Comparison of ENCODE assay signal across 23 cellular contexts in the genomic region with DNA sequence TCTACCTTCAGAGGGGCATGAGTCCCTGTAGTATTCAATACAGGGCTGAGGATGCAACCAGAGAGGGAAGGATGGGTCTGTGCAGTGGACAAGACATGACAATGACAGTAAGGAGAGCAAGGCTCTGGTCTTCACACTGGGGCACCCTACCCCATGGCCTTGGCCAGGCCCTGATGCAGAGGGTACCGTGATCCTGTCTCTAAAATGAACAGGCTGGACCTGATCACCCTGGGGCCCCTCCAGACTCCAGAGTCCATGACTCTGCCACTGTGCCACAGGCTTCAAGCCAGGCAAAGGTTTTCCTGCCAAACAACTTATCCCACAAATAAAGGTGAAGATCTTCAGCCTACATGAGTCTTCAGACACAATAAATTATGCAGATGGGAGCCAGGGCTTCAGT. TPM values are rescaled to one million over a fixed set of nuclear protein-coding genes. Genes with fewer than 3 reads are reported as not detected.
DNase-seq lines count a peak whose midpoint lies in the region; ATAC-seq and TF ChIP-seq lines count a peak whose summit lies in the region.
"Had no signal": no experiment of that assay in that cellular context is flagged by ENCODE, and none has a peak within 500 bp of the region (broad histone marks: within the 10 kb centered on the region; RNA-seq: fewer than 3 reads in every experiment).

No MANE protein-coding gene starts in this region.

- no peaks in the 10 kb centered on the region for H3K79me2 ChIP-seq in MM.1S (ENCODE audit: low read length)

- no peaks in the 10 kb centered on the region for H3K9me3 Mint-ChIP-seq in activated CD8-positive, alpha-beta memory T cell treated with anti-CD3 and anti-CD28 coated beads, Interleukin-2, amount 10 ng/mL, durations not matched to agents 7 days and 5 days (ENCODE audit: low read depth)
- H3K9me3 Mint-ChIP-seq: CD4-positive, alpha-beta T cell; CD8-positive, alpha-beta memory T cell; HFFc6 had no signal

- H2AFZ ChIP-seq in MM.1S (ENCODE audit: low read length), result no peak overlapping the region

- peak overlapping the region; percentile 26 to 93 (median 92) for H3K27ac ChIP-seq in right lobe of liver
- no peak overlapping the region for H3K27ac ChIP-seq in MM.1S (ENCODE audit: low read length)
- H3K27ac ChIP-seq: 22Rv1; BLaER1 treated with 17β-estradiol and CSF1 and Interleukin-3, amounts not matched to agents 10 nM and 100 nM had no signal

- no peaks in the 10 kb centered on the region for H4K20me1 ChIP-seq in MM.1S (ENCODE audit: insufficient read depth, low read length)
- H4K20me1 ChIP-seq: BLaER1 treated with 17β-estradiol and CSF1 and Interleukin-3, amounts not matched to agents 10 nM and 100 nM had no signal

- no CpG with 5 or more reads among the region's 1 CpG for WGBS in right lobe of liver (ENCODE audit: insufficient coverage, low coverage, low lambda C conversion rate, missing lambda C conversion rate)

- H3K27ac Mint-ChIP-seq in activated CD8-positive, alpha-beta memory T cell treated with anti-CD3 and anti-CD28 coated beads, Interleukin-2, amount 10 ng/mL, durations not matched to agents 7 days and 5 days, result no peak overlapping the region
- H3K27ac Mint-ChIP-seq: CD14-positive monocyte; CD4-positive, alpha-beta T cell; CD8-positive, alpha-beta memory T cell; HFFc6 had no signal

- peak overlapping the region in 2 of 3 donors; percentile 57 to 87 for H3K4me3 ChIP-seq in right lobe of liver
- no peak overlapping the region for H3K4me3 ChIP-seq in MM.1S (ENCODE audit: low read length)
- H3K4me3 ChIP-seq: BLaER1 treated with 17β-estradiol and CSF1 and Interleukin-3, amounts not matched to agents 10 nM and 100 nM; GM12878; HAP-1 had no signal

- H3K4me2 ChIP-seq in MM.1S (ENCODE audit: low read depth, low read length), result no peak overlapping the region

- TF ChIP-seq POLR2A in right lobe of liver (IDR thresholded peaks at IDR 0.05), result no peak

- H3K27me3 ChIP-seq in right lobe of liver (no peaks in the 10 kb centered on the region), MM.1S (replicated peaks; ENCODE audit: insufficient read depth, low read length) (no peaks in the 10 kb centered on the region)
- H3K27me3 ChIP-seq: BE2C; BLaER1 treated with 17β-estradiol and CSF1 and Interleukin-3, amounts not matched to agents 10 nM and 100 nM had no signal

- peaks cover 27% of the 10 kb centered on the region for H3K27me3 Mint-ChIP-seq in activated CD8-positive, alpha-beta memory T cell treated with anti-CD3 and anti-CD28 coated beads, Interleukin-2, amount 10 ng/mL, durations not matched to agents 7 days and 5 days

- no peaks in the 10 kb centered on the region for H3K36me3 Mint-ChIP-seq in activated CD8-positive, alpha-beta memory T cell treated with anti-CD3 and anti-CD28 coated beads, Interleukin-2, amount 10 ng/mL, durations not matched to agents 7 days and 5 days
- H3K36me3 Mint-ChIP-seq: CD14-positive monocyte; CD8-positive, alpha-beta memory T cell had no signal

- H3K4me1 Mint-ChIP-seq in activated CD8-positive, alpha-beta memory T cell treated with anti-CD3 and anti-CD28 coated beads, Interleukin-2, amount 10 ng/mL, durations not matched to agents 7 days and 5 days, result no peaks in the 10 kb centered on the region

- no peak for TF ChIP-seq CTCF in right lobe of liver (IDR thresholded peaks at IDR 0.05)
- TF ChIP-seq CTCF in MM.1S (IDR thresholded peaks at IDR 0.05; ENCODE audit: low read length), result no peak

- H3K36me3 ChIP-seq in right lobe of liver (peaks cover 0 to 81% (median 25%) of the 10 kb centered on the region in 4 donors), MM.1S (replicated peaks; ENCODE audit: insufficient read depth, low read length) (no peaks in the 10 kb centered on the region)
- H3K36me3 ChIP-seq: BE2C; BLaER1 treated with 17β-estradiol and CSF1 and Interleukin-3, amounts not matched to agents 10 nM and 100 nM; HAP-1 had no signal

- intact Hi-C loops in right lobe of liver (cut with DNase I), result no loop called here

- H3K9me3 ChIP-seq in right lobe of liver, result no peaks in the 10 kb centered on the region
- no peaks in the 10 kb centered on the region for H3K9me3 ChIP-seq in MM.1S (replicated peaks; ENCODE audit: insufficient read depth, low read length)
- H3K9me3 ChIP-seq: BE2C; BLaER1 treated with 17β-estradiol and CSF1 and Interleukin-3, amounts not matched to agents 10 nM and 100 nM; HAP-1 had no signal

- no peaks in the 10 kb centered on the region for H3F3A ChIP-seq in MM.1S (ENCODE audit: insufficient read depth, low read length)

- ATAC-seq in activated CD8-positive, alpha-beta memory T cell treated with anti-CD3 and anti-CD28 coated beads, Interleukin-2, amount 10 ng/mL, durations not matched to agents 7 days and 5 days, result no peak
- peak; percentile 21 for ATAC-seq in left lobe of liver
- ATAC-seq in right lobe of liver, result peak; percentile 0 to 5 (median 2)
- no peak for ATAC-seq in HG02623 (IDR thresholded peaks at IDR 0.05; ENCODE audit: unreplicated experiment)
- ATAC-seq: GM12878 had no signal

- CTCF ChIA-PET in activated CD8-positive, alpha-beta memory T cell treated with anti-CD3 and anti-CD28 coated beads, Interleukin-2, amount 10 ng/mL, durations not matched to agents 7 days and 5 days (lab: Charles Lee), result no interaction called here

- DNase-seq in activated CD8-positive, alpha-beta memory T cell treated with anti-CD3 and anti-CD28 coated beads, Interleukin-2, amount 10 ng/mL, durations not matched to agents 7 days and 5 days, result peak; percentile 21
- DNase-seq in activated CD8-positive, alpha-beta memory T cell treated with anti-CD3 and anti-CD28 coated beads for 24 hours, result no peak
- DNase-seq in left lobe of liver (ENCODE audit: low spot score), result peak; percentile 70
- DNase-seq in right lobe of liver, result peak in 1 of 3 donors; percentile 76
- peak; percentile 4 for DNase-seq in mucosa of gallbladder (ENCODE audit: low spot score)
- DNase-seq in NCI-H1694 (lab: John Stamatoyannopoulos, UW), result no peak
- DNase-seq in MM.1S, result no peak
- DNase-seq: AML-193; BE2C; CD4-positive, alpha-beta T cell; CD8-positive, alpha-beta memory T cell; DMS 273 treated with DMSO at 0.1 percent for 48 hours; DMS79; EL; GDM1; GOT3; HFFc6 had no signal

- no peaks in the 10 kb centered on the region for H3K9me2 ChIP-seq in MM.1S (replicated peaks; ENCODE audit: insufficient read depth, low read length)

- no peak overlapping the region for H3K9ac ChIP-seq in MM.1S (ENCODE audit: low read length)
- H3K9ac ChIP-seq: BLaER1 treated with 17β-estradiol and CSF1 and Interleukin-3, amounts not matched to agents 10 nM and 100 nM had no signal

- H3K4me3 Mint-ChIP-seq in activated CD8-positive, alpha-beta memory T cell treated with anti-CD3 and anti-CD28 coated beads, Interleukin-2, amount 10 ng/mL, durations not matched to agents 7 days and 5 days, result no peak overlapping the region
- H3K4me3 Mint-ChIP-seq: CD14-positive monocyte; CD4-positive, alpha-beta T cell; CD8-positive, alpha-beta memory T cell; HFFc6 had no signal

- H3K4me1 ChIP-seq in right lobe of liver (peaks cover 0 to 56% (median 17%) of the 10 kb centered on the region in 4 donors), MM.1S (ENCODE audit: low read length) (no peaks in the 10 kb centered on the region)
- H3K4me1 ChIP-seq: BE2C, HAP-1 had no signal

RNA-seq across cellular contexts. Expression of gene MAT1A, which starts 4.9 kb away (rescaled TPM):
- total RNA-seq in activated CD8-positive, alpha-beta memory T cell treated with anti-CD3 and anti-CD28 coated beads, Interleukin-2, amount 10 ng/mL, durations not matched to agents 7 days and 5 days, result not detected
- total RNA-seq in left lobe of liver (928 TPM), right lobe of liver (1,000 to 10,000 TPM in 2 of 6 experiments, 100 to 1,000 TPM in 4; 430 to 1,200 (median 741) TPM), mucosa of gallbladder (0.98 TPM)
- total RNA-seq: CD4-positive, alpha-beta T cell; CD8-positive, alpha-beta memory T cell; HFFc6 had no signal

Comparison
In these comparisons a context has a peak if more than half of its experiments do, and no peak if none do; other contexts are left out.
1. DNase-seq: peak in activated CD8-positive, alpha-beta memory T cell treated with anti-CD3 and anti-CD28 coated beads, Interleukin-2, amount 10 ng/mL, durations not matched to agents 7 days and 5 days (single experiment), left lobe of liver (single experiment) and mucosa of gallbladder (single experiment); none in activated CD8-positive, alpha-beta memory T cell treated with anti-CD3 and anti-CD28 coated beads for 24 hours (single experiment), NCI-H1694 (single experiment) and MM.1S (single experiment).
2. ATAC-seq: peak in left lobe of liver (single experiment) and right lobe of liver (4 of 4); none in activated CD8-positive, alpha-beta memory T cell treated with anti-CD3 and anti-CD28 coated beads, Interleukin-2, amount 10 ng/mL, durations not matched to agents 7 days and 5 days (single experiment) and HG02623 (single experiment).
3. RNA of gene MAT1A, which starts 4.9 kb away (total RNA-seq): 928 TPM in left lobe of liver (single experiment) and 430 to 1,200 TPM in right lobe of liver; 0.98 TPM in mucosa of gallbladder (single experiment) and not detected in activated CD8-positive, alpha-beta memory T cell treated with anti-CD3 and anti-CD28 coated beads, Interleukin-2, amount 10 ng/mL, durations not matched to agents 7 days and 5 days; every median in the first group is over 100 times any median in the second.